ENCODE assay signal across 19 cellular contexts in the genomic region with DNA sequence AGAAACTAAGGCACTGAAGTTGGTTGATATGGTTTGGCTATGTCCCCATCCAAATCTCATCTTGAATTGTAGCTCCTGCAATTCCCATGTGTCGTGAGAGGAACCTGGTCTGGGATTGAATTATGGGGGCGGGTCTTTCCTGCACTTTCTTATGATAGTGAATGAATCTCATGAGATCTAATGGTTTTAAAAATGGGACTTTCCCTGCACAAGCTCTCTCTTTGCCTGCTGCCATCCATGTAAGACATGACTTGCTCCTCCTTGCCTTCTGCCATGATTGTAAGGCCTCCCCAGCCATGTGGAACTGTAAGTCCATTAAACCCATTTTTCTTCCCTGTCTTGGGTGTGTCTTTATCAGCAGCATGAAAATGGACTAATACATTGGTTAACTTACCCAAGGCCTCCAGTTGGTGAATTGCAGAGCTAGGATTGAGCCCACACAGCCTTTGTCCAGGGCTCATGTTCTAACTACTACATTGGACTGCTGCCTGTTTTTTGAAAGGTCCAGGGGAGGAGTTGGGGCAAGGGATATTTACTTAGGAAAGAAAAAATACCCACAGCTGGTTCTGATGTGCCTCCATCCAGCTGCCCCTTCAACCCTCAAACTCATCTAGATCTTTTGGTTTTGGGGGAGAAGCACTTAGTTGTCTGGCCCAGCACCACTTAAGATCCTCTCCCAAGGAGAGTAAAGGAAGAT.
"Had no signal": no experiment of that assay in that cellular context is flagged by ENCODE, and none has a peak within 500 bp of the region (broad histone marks: within the 10 kb centered on the region; RNA-seq: fewer than 3 reads in every experiment).

No MANE protein-coding gene starts in this region.

- H3K4me3 ChIP-seq: left lung, lung, neural progenitor cell, spleen, upper lobe of right lung had no signal

- H3K36me3 ChIP-seq: left lung, neural progenitor cell, spleen, upper lobe of right lung had no signal

- H3K27ac ChIP-seq: left lung, neural progenitor cell, spleen, upper lobe of right lung had no signal

- H2AFZ ChIP-seq: neural progenitor cell had no signal

- H3K9ac ChIP-seq: neural progenitor cell had no signal

- H3K9me3 ChIP-seq: left lung, upper lobe of right lung had no signal

- H3K4me2 ChIP-seq: neural progenitor cell had no signal

- DNase-seq: activated CD4-positive, alpha-beta memory T cell treated with anti-CD3 and anti-CD28 coated beads, Interleukin-2, amount 10 ng/mL, durations not matched to agents 7 days and 5 days; activated CD4-positive, alpha-beta T cell treated with anti-CD3 and anti-CD28 coated beads, Interleukin-2, amount 10 ng/mL, durations not matched to agents 24 days and 14 days; activated effector memory CD4-positive, alpha-beta T cell treated with Interleukin-2 at 50 U/mL for 16 hours; activated naive CD4-positive, alpha-beta T cell treated with anti-CD3 and anti-CD28 coated beads, Interleukin-2, amount 10 ng/mL, durations not matched to agents 7 days and 5 days; activated naive CD8-positive, alpha-beta T cell treated with anti-CD3 and anti-CD28 coated beads, Interleukin-2, amount 50 U/mL, for 24 hours; activated T-cell treated with anti-CD3 and anti-CD28 coated beads, Interleukin-2, amount 50 U/mL, for 72 hours; effector memory CD8-positive, alpha-beta T cell; foreskin fibroblast; kidney; left lung; naive thymus-derived CD8-positive, alpha-beta T cell; posterior cingulate gyrus; spleen; stimulated activated CD4-positive, alpha-beta T cell treated with anti-CD3 and anti-CD28 coated beads, Interleukin-4, amount 100 ng/mL, for 1 hour; stimulated activated naive CD4-positive, alpha-beta T cell; T-helper 2 cell; upper lobe of right lung had no signal

- H3K27me3 ChIP-seq: left lung, neural progenitor cell, upper lobe of right lung had no signal

- H3K4me1 ChIP-seq: left lung, spleen had no signal
